Comparison of ENCODE assay signal across 9 cellular contexts in genomic region chr1:157170677-157171515, GRCh38. TPM values are rescaled to one million over a fixed set of nuclear protein-coding genes. Genes with fewer than 3 reads are reported as not detected.
DNase-seq lines count a peak whose midpoint lies in the region; ATAC-seq, FAIRE-seq and TF ChIP-seq lines count a peak whose summit lies in the region.
"Had no signal": no experiment of that assay in that cellular context is flagged by ENCODE, and none has a peak within 500 bp of the region (broad histone marks: within the 10 kb centered on the region; RNA-seq: fewer than 3 reads in every experiment).

No MANE protein-coding gene starts in this region.

- H3K9me3 ChIP-seq in OCI-LY7 (ENCODE audit: low read length) (no peaks in the 10 kb centered on the region), liver (ENCODE audit: control insufficient read depth in 4 of 4, low read length in 3 of 4) (no peaks in the 10 kb centered on the region)

- no peaks in the 10 kb centered on the region for H3K79me2 ChIP-seq in OCI-LY7 (ENCODE audit: insufficient read depth, low read depth, low read length)

- peak; percentile 83 for TF ChIP-seq CTCF in OCI-LY7 (conservative IDR thresholded peaks at IDR 0.05; ENCODE audit: low read length)
- peak; percentile 20 for TF ChIP-seq CTCF in liver (IDR thresholded peaks at IDR 0.05; ENCODE audit: low read depth, low read length, missing input control)

- DNase-seq in COR-L47 (lab: John Stamatoyannopoulos, UW), result peak; percentile 21
- DNase-seq in H54 (ENCODE audit: insufficient read length, low spot score), result peak; percentile 35
- peak; percentile 62 for DNase-seq in OCI-LY7 (ENCODE audit: low spot score)
- DNase-seq in activated naive CD8-positive, alpha-beta T cell treated with anti-CD3 and anti-CD28 coated beads, Interleukin-2, amount 10 ng/mL, durations not matched to agents 7 days and 5 days, result peak; percentile 65
- no peak for DNase-seq in cortex of kidney (lab: John Stamatoyannopoulos, UW)

- POLR2A ChIA-PET in OCI-LY7 (lab: Charles Lee), result no interaction called here
- POLR2A ChIA-PET in activated naive CD8-positive, alpha-beta T cell treated with anti-CD3 and anti-CD28 coated beads, Interleukin-2, amount 10 ng/mL, durations not matched to agents 7 days and 5 days (lab: Charles Lee), result no interaction called here

- H3K27ac Mint-ChIP-seq in activated naive CD8-positive, alpha-beta T cell treated with anti-CD3 and anti-CD28 coated beads, Interleukin-2, amount 10 ng/mL, durations not matched to agents 7 days and 5 days, result no peak overlapping the region
- H3K27ac Mint-ChIP-seq: immature natural killer cell had no signal

- no peaks in the 10 kb centered on the region for H3K36me3 Mint-ChIP-seq in activated naive CD8-positive, alpha-beta T cell treated with anti-CD3 and anti-CD28 coated beads, Interleukin-2, amount 10 ng/mL, durations not matched to agents 7 days and 5 days
- H3K36me3 Mint-ChIP-seq: immature natural killer cell had no signal

- WGBS in liver, result 73% methylated on average over 22 of the region's 22 CpGs

- H3K4me3 ChIP-seq in OCI-LY7 (ENCODE audit: low read depth, low read length, poor library complexity, severe bottlenecking), result no peak overlapping the region
- no peak overlapping the region for H3K4me3 ChIP-seq in liver (ENCODE audit: low read depth in 1 of 3, low read length in 3 of 3)

- peaks cover 2% of the 10 kb centered on the region for H3K4me1 Mint-ChIP-seq in activated naive CD8-positive, alpha-beta T cell treated with anti-CD3 and anti-CD28 coated beads, Interleukin-2, amount 10 ng/mL, durations not matched to agents 7 days and 5 days
- H3K4me1 Mint-ChIP-seq: immature natural killer cell had no signal

- no peaks in the 10 kb centered on the region for H3K27me3 ChIP-seq in liver (ENCODE audit: control insufficient read depth in 4 of 4, insufficient read depth in 4 of 4, low read length in 3 of 4)

- TF ChIP-seq RAD21 in liver (IDR thresholded peaks at IDR 0.05), result peak in 1 of 2 donors; percentile 21

- no peak for ATAC-seq in activated naive CD8-positive, alpha-beta T cell treated with anti-CD3 and anti-CD28 coated beads, Interleukin-2, amount 10 ng/mL, durations not matched to agents 7 days and 5 days (ENCODE audit: low read depth)
- ATAC-seq in HG02759 (IDR thresholded peaks at IDR 0.05; ENCODE audit: unreplicated experiment), result no peak
- no peak for ATAC-seq in GM18867 (IDR thresholded peaks at IDR 0.05; ENCODE audit: unreplicated experiment)

- no peaks in the 10 kb centered on the region for H3K9me2 ChIP-seq in OCI-LY7 (ENCODE audit: insufficient read depth, low read length)

- H3K36me3 ChIP-seq in OCI-LY7 (ENCODE audit: insufficient read depth, low read length) (no peaks in the 10 kb centered on the region), liver (ENCODE audit: control insufficient read depth in 4 of 4, insufficient read depth in 3 of 4, low read depth in 1 of 4, low read length in 3 of 4) (no peaks in the 10 kb centered on the region)

- H3K9ac ChIP-seq in liver (ENCODE audit: low read depth in 1 of 2, low read length in 2 of 2), result no peak overlapping the region

- BruUV-seq in OCI-LY7 (replicated peaks; lab: Mats Ljungman, UMichigan), result no TSS peak

- no peak for TF ChIP-seq POLR2A in H54 (IDR thresholded peaks at IDR 0.05; ENCODE audit: low read depth, low read length)

- peaks cover 25% of the 10 kb centered on the region for H3K27me3 Mint-ChIP-seq in activated naive CD8-positive, alpha-beta T cell treated with anti-CD3 and anti-CD28 coated beads, Interleukin-2, amount 10 ng/mL, durations not matched to agents 7 days and 5 days

- H2AFZ ChIP-seq in OCI-LY7 (ENCODE audit: low read length), result no peak overlapping the region

- no peaks in the 10 kb centered on the region for H4K20me1 ChIP-seq in OCI-LY7 (ENCODE audit: insufficient read depth, low read length)

- CTCF ChIA-PET in OCI-LY7 (lab: Charles Lee; ENCODE audit: unreplicated experiment), result no interaction called here

- H3K4me2 ChIP-seq in OCI-LY7 (ENCODE audit: low read length), result no peak overlapping the region

- no peak overlapping the region for H3K27ac ChIP-seq in OCI-LY7 (ENCODE audit: low read depth, low read length, poor library complexity, severe bottlenecking)
- H3K27ac ChIP-seq in liver (ENCODE audit: low read depth in 1 of 2, low read length in 2 of 2), result no peak overlapping the region

- intact Hi-C loops in OCI-LY7 (cut with micrococcal nuclease; ENCODE audit: unreplicated experiment), result loop anchor here (10.0 kb wide), 1 partner anchor 324 kb away; no protein-coding TSS in a partner anchor

- no peaks in the 10 kb centered on the region for H3K9me3 Mint-ChIP-seq in activated naive CD8-positive, alpha-beta T cell treated with anti-CD3 and anti-CD28 coated beads, Interleukin-2, amount 10 ng/mL, durations not matched to agents 7 days and 5 days
- H3K9me3 Mint-ChIP-seq: immature natural killer cell had no signal

- FAIRE-seq in H54 (lab: Jason Lieb, UNC), result no peak

- H3K4me1 ChIP-seq in OCI-LY7 (ENCODE audit: insufficient read depth, low read length, poor library complexity, severe bottlenecking), result peaks cover 30% of the 10 kb centered on the region
- H3K4me1 ChIP-seq in liver (ENCODE audit: control insufficient read depth in 4 of 4, insufficient read depth in 4 of 4, low read length in 3 of 4), result no peaks in the 10 kb centered on the region

- no peak overlapping the region for H3K4me3 Mint-ChIP-seq in activated naive CD8-positive, alpha-beta T cell treated with anti-CD3 and anti-CD28 coated beads, Interleukin-2, amount 10 ng/mL, durations not matched to agents 7 days and 5 days
- H3K4me3 Mint-ChIP-seq: immature natural killer cell had no signal

TF ChIP-seq in liver, 16 proteins besides CTCF, POLR2A, EP300 and RAD21:
- TF ChIP-seq GABPA (IDR thresholded peaks at IDR 0.05 in 1 of 2, conservative IDR thresholded peaks at IDR 0.05 in 1 of 2) (no peak), EGR1 (IDR thresholded peaks at IDR 0.05; ENCODE audit: low read depth in 2 of 2) (no peak), HNF4G (IDR thresholded peaks at IDR 0.05) (no peak), HNF4A (conservative IDR thresholded peaks at IDR 0.05) (no peak), RXRA (IDR thresholded peaks at IDR 0.05) (no peak), FOXA1 (IDR thresholded peaks at IDR 0.05) (no peak), REST (IDR thresholded peaks at IDR 0.05) (no peak), TAF1 (conservative IDR thresholded peaks at IDR 0.05) (no peak), NR2F2 (IDR thresholded peaks at IDR 0.05) (no peak), FOXA2 (IDR thresholded peaks at IDR 0.05) (no peak)

RNA-seq across cellular contexts. Expression of gene ETV3, which starts 32.7 kb away (rescaled TPM):
- 11.1 and 12.0 TPM in 2 replicates for total RNA-seq in OCI-LY7 (2014; rRNA removed; shearing (Covaris generic))
- total RNA-seq in OCI-LY7 (2022) (18.3 and 20.4 TPM in 2 replicates), liver (10 to 100 TPM in 1 of 2 donors, 1 to 10 TPM in 1; 7.8 to 10.8 TPM)
- 10 to 100 TPM; 39.4 to 43.1 TPM for total RNA-seq in activated naive CD8-positive, alpha-beta T cell treated with anti-CD3 and anti-CD28 coated beads, Interleukin-2, amount 10 ng/mL, durations not matched to agents 7 days and 5 days
- polyA plus RNA-seq in liver, result 1 to 10 TPM; 2.0 to 2.7 TPM
